ENCODE assay signal across 9 cellular contexts in genomic region chr1:167797005-167797404, GRCh38.
DNase-seq lines count a peak whose midpoint lies in the region; ATAC-seq and TF ChIP-seq lines count a peak whose summit lies in the region.
"Had no signal": no experiment of that assay in that cellular context is flagged by ENCODE, and none has a peak within 500 bp of the region (broad histone marks: within the 10 kb centered on the region; RNA-seq: fewer than 3 reads in every experiment).

No MANE protein-coding gene starts in this region.

- H3K4me1 ChIP-seq in aorta (ENCODE audit: control insufficient read depth in 1 of 2, insufficient read depth in 2 of 2, low read length in 2 of 2) = peaks cover 1 to 2% of the 10 kb centered on the region in 2 donors

- peak; percentile 96 for ATAC-seq in aorta (ENCODE audit: low FRiP score)
- no peak for ATAC-seq in HG03045 (IDR thresholded peaks at IDR 0.05; ENCODE audit: unreplicated experiment)

- H3K27me3 ChIP-seq in aorta (ENCODE audit: control insufficient read depth in 1 of 2, insufficient read depth in 2 of 2, low read length in 1 of 2) = no peaks in the 10 kb centered on the region
- H3K27me3 ChIP-seq: neutrophil had no signal

- TF ChIP-seq CTCF in epithelial cell of esophagus (IDR thresholded peaks at IDR 0.05; ENCODE audit: insufficient read depth, low read depth, low read length, missing control alignments) (no peak), mesothelial cell of epicardium (IDR thresholded peaks at IDR 0.05; ENCODE audit: unreplicated experiment) (no peak)

- H3K4me3 Mint-ChIP-seq in mesothelial cell of epicardium = no peak overlapping the region

- H3K9me3 Mint-ChIP-seq in mesothelial cell of epicardium = peaks cover 2% of the 10 kb centered on the region

- H3K27ac Mint-ChIP-seq in mesothelial cell of epicardium = peak overlapping the region; percentile 90

- intact Hi-C loops in aorta (cut with DNase I) = no loop called here

- peaks cover 19% of the 10 kb centered on the region for H3K4me1 Mint-ChIP-seq in mesothelial cell of epicardium

- peaks cover 20% of the 10 kb centered on the region for H3K36me3 Mint-ChIP-seq in mesothelial cell of epicardium

- no peaks in the 10 kb centered on the region for H3K9me3 ChIP-seq in aorta (ENCODE audit: control insufficient read depth, low read length)
- H3K9me3 ChIP-seq: neutrophil had no signal

- DNase-seq in GM03348 (ENCODE audit: low spot score) (peak; percentile 90), OCI-M1 (lab: John Stamatoyannopoulos, UW) (peak; percentile 93), epithelial cell of esophagus (ENCODE audit: low read depth) (peak; percentile 98), mesothelial cell of epicardium (ENCODE audit: low spot score in 2 of 2, unreplicated experiment in 2 of 2) (no peak), aorta (peak; percentile 79 to 84), NCI-H1417 treated with DMSO at 0.1 percent for 48 hours (lab: John Stamatoyannopoulos, UW) (no peak), KG1 (lab: John Stamatoyannopoulos, UW) (no peak)

- 1 to 3% methylated on average over 2 of the region's 2 CpGs for WGBS in aorta, 2 donors

- H3K36me3 ChIP-seq in aorta (ENCODE audit: control insufficient read depth in 1 of 2, insufficient read depth in 2 of 2, low read length in 1 of 2) = no peaks in the 10 kb centered on the region
- H3K36me3 ChIP-seq: neutrophil had no signal

- no peak overlapping the region for H3K4me3 ChIP-seq in epithelial cell of esophagus (ENCODE audit: low read length)
- H3K4me3 ChIP-seq in aorta (ENCODE audit: low read length in 2 of 2) = no peak overlapping the region

- H3K27me3 Mint-ChIP-seq in mesothelial cell of epicardium (ENCODE audit: low read depth) = no peaks in the 10 kb centered on the region

- peak overlapping the region; percentile 47 to 70 for H3K27ac ChIP-seq in aorta (ENCODE audit: low read depth in 1 of 2, low read length in 2 of 2)
- H3K27ac ChIP-seq: neutrophil had no signal

Comparison
In these comparisons a context has a peak if more than half of its experiments do, and no peak if none do; other contexts are left out.
1. DNase-seq: peak in GM03348 (single experiment), OCI-M1 (single experiment), epithelial cell of esophagus (single experiment) and aorta (2 of 2); none in mesothelial cell of epicardium (0 of 2), NCI-H1417 treated with DMSO at 0.1 percent for 48 hours (single experiment) and KG1 (single experiment).